15 cellular contexts compared by ENCODE assay signal in the genomic region with DNA sequence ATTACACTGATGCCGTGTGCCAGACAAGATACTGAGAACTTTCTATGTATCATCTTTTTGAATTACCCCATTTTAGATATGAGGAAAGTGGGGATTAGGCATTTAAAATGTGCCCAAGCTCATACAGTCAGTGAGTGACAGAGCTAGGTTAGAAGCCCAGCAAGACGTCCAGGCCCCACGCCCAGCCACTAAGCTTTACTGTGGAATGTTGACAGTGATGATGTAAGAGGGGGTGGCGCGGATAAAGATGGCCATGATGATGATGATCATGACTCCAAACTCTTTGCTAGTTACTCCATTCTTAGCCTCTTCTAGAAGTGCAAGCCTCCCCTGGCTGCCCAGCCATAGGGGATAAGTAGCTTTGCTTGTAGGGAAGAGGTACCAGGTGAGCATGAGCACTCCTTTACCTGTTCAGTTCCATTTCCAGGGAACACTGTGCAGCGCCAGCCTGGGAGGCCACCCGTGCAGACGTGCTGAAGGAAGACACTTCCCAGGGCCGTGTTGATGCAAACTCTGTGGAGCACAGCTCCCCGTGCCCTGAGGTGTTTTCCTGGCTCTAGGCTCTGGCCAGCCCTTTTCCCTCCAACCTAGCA.
"Had no signal": no experiment of that assay in that cellular context is flagged by ENCODE, and none has a peak within 500 bp of the region (broad histone marks: within the 10 kb centered on the region; RNA-seq: fewer than 3 reads in every experiment).

No MANE protein-coding gene starts in this region.

- ATAC-seq: gastroesophageal sphincter had no signal

- H3K36me3 ChIP-seq: gastroesophageal sphincter, right atrium auricular region had no signal

- DNase-seq: activated CD4-positive, alpha-beta T cell treated with anti-CD3 and anti-CD28 coated beads, Interleukin-2, amount 10 ng/mL, durations not matched to agents 7 days and 5 days; activated naive CD4-positive, alpha-beta T cell treated with Interleukin-2 at 50 U/mL for 16 hours; activated T-cell treated with anti-CD3 and anti-CD28 coated beads for 4 hours; dorsolateral prefrontal cortex; occipital lobe; stimulated activated CD4-positive, alpha-beta T cell treated with anti-CD3 and anti-CD28 coated beads, Interleukin-4, amount 100 ng/mL, for 24 hours; stimulated activated naive CD4-positive, alpha-beta T cell; SW 1271; trophoblast cell had no signal

- H3K4me1 Mint-ChIP-seq: activated CD4-positive, alpha-beta T cell treated with anti-CD3 and anti-CD28 coated beads, Interleukin-2, amount 10 ng/mL, durations not matched to agents 7 days and 5 days had no signal

- H3K9me3 Mint-ChIP-seq: activated CD4-positive, alpha-beta T cell treated with anti-CD3 and anti-CD28 coated beads, Interleukin-2, amount 10 ng/mL, durations not matched to agents 7 days and 5 days; memory B cell had no signal

- H3K4me3 Mint-ChIP-seq: activated CD4-positive, alpha-beta T cell treated with anti-CD3 and anti-CD28 coated beads, Interleukin-2, amount 10 ng/mL, durations not matched to agents 7 days and 5 days; memory B cell; nephron had no signal

- H3K27ac Mint-ChIP-seq: activated CD4-positive, alpha-beta T cell treated with anti-CD3 and anti-CD28 coated beads, Interleukin-2, amount 10 ng/mL, durations not matched to agents 7 days and 5 days; memory B cell; progenitor cell of endocrine pancreas had no signal

- H3K36me3 Mint-ChIP-seq: memory B cell had no signal

- H3K27me3 ChIP-seq: dorsolateral prefrontal cortex, gastroesophageal sphincter, right atrium auricular region had no signal

- H3K9me3 ChIP-seq: gastroesophageal sphincter, right atrium auricular region had no signal

- H3K4me1 ChIP-seq: gastroesophageal sphincter had no signal

- H3K4me3 ChIP-seq: dorsolateral prefrontal cortex, gastroesophageal sphincter, right atrium auricular region, skin epidermis had no signal

- H3K27ac ChIP-seq: dorsolateral prefrontal cortex, gastroesophageal sphincter, skin epidermis had no signal
